In the genomic region with DNA sequence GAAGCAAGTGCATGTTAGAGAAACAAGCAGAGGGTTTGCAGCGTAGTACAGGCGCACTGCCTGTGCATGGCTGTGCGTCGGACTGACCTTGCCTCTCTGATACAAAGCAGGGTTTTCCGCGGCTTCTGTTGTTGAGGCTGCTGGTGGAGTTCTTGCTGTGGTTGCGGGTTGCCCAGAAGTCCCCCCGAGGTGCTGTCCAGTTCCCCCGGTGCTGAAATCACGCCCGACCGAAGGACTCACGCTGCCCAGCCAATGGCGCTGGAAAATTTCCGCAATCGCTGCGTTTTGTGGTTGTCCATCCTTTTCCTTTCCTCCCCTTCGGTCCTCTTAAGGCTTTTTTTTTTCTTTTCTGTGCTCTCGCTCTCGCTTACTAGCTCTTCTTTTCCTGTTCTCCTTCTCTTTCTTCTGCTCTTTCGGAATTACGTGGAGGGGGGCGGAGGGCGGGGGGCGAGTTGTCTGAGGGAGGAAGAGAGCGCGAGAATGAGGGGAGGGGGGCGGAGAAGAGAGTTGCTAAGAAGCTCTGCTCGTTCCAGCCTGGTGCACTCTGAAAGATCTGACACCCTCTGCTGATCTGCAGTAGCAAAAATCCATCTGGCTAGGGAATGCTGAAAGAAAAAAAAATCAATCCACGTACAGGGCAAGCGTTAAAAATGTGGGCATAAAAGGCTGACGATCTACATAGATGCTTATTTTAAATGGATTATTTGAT, we compare ENCODE assay signal across 1 cellular context.
TF ChIP-seq lines count a peak whose summit lies in the region.

A gene with protein sequence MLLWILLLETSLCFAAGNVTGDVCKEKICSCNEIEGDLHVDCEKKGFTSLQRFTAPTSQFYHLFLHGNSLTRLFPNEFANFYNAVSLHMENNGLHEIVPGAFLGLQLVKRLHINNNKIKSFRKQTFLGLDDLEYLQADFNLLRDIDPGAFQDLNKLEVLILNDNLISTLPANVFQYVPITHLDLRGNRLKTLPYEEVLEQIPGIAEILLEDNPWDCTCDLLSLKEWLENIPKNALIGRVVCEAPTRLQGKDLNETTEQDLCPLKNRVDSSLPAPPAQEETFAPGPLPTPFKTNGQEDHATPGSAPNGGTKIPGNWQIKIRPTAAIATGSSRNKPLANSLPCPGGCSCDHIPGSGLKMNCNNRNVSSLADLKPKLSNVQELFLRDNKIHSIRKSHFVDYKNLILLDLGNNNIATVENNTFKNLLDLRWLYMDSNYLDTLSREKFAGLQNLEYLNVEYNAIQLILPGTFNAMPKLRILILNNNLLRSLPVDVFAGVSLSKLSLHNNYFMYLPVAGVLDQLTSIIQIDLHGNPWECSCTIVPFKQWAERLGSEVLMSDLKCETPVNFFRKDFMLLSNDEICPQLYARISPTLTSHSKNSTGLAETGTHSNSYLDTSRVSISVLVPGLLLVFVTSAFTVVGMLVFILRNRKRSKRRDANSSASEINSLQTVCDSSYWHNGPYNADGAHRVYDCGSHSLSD (minus strand): TSS at position 558 of the 709 bp plus-strand sequence. CDS start 967 bp downstream, outside the sequence.

TF ChIP-seq in WTC11, 78 proteins besides CTCF, POLR2A, EP300 and RAD21 (continued from another document):
- TF ChIP-seq, protein P1, sequence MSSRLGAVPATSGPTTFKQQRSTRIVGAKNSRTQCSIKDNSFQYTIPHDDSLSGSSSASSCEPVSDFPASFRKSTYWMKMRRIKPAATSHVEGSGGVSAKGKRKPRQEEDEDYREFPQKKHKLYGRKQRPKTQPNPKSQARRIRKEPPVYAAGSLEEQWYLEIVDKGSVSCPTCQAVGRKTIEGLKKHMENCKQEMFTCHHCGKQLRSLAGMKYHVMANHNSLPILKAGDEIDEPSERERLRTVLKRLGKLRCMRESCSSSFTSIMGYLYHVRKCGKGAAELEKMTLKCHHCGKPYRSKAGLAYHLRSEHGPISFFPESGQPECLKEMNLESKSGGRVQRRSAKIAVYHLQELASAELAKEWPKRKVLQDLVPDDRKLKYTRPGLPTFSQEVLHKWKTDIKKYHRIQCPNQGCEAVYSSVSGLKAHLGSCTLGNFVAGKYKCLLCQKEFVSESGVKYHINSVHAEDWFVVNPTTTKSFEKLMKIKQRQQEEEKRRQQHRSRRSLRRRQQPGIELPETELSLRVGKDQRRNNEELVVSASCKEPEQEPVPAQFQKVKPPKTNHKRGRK (CRISPR knock-in tag; IDR thresholded peaks at IDR 0.05; ENCODE audit: borderline replicate concordance): 0 out of 2 replicates have a peak, but pooled peaks have one; percentile 51
- TF ChIP-seq MXD4 (CRISPR knock-in tag; IDR thresholded peaks at IDR 0.05; ENCODE audit: borderline replicate concordance) (no peak), ATF1 (CRISPR knock-in tag; IDR thresholded peaks at IDR 0.05) (no peak), ZNF396 (CRISPR knock-in tag; IDR thresholded peaks at IDR 0.05; ENCODE audit: borderline replicate concordance) (no peak; the same call in 1 of the 2 replicates), ETV6 (CRISPR knock-in tag; IDR thresholded peaks at IDR 0.05) (peak; percentile 71)
- TF ChIP-seq, protein P2, sequence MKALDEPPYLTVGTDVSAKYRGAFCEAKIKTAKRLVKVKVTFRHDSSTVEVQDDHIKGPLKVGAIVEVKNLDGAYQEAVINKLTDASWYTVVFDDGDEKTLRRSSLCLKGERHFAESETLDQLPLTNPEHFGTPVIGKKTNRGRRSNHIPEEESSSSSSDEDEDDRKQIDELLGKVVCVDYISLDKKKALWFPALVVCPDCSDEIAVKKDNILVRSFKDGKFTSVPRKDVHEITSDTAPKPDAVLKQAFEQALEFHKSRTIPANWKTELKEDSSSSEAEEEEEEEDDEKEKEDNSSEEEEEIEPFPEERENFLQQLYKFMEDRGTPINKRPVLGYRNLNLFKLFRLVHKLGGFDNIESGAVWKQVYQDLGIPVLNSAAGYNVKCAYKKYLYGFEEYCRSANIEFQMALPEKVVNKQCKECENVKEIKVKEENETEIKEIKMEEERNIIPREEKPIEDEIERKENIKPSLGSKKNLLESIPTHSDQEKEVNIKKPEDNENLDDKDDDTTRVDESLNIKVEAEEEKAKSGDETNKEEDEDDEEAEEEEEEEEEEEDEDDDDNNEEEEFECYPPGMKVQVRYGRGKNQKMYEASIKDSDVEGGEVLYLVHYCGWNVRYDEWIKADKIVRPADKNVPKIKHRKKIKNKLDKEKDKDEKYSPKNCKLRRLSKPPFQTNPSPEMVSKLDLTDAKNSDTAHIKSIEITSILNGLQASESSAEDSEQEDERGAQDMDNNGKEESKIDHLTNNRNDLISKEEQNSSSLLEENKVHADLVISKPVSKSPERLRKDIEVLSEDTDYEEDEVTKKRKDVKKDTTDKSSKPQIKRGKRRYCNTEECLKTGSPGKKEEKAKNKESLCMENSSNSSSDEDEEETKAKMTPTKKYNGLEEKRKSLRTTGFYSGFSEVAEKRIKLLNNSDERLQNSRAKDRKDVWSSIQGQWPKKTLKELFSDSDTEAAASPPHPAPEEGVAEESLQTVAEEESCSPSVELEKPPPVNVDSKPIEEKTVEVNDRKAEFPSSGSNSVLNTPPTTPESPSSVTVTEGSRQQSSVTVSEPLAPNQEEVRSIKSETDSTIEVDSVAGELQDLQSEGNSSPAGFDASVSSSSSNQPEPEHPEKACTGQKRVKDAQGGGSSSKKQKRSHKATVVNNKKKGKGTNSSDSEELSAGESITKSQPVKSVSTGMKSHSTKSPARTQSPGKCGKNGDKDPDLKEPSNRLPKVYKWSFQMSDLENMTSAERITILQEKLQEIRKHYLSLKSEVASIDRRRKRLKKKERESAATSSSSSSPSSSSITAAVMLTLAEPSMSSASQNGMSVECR (CRISPR knock-in tag; IDR thresholded peaks at IDR 0.05; ENCODE audit: borderline replicate concordance): peak; percentile 95; the same call in 1 of the 2 replicates
- TF ChIP-seq, protein P3, sequence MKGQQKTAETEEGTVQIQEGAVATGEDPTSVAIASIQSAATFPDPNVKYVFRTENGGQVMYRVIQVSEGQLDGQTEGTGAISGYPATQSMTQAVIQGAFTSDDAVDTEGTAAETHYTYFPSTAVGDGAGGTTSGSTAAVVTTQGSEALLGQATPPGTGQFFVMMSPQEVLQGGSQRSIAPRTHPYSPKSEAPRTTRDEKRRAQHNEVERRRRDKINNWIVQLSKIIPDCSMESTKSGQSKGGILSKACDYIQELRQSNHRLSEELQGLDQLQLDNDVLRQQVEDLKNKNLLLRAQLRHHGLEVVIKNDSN (CRISPR knock-in tag; IDR thresholded peaks at IDR 0.05): peak; percentile 47; the same call in 1 of the 2 replicates
